Comparison of ENCODE assay signal across 11 cellular contexts in the genomic region with DNA sequence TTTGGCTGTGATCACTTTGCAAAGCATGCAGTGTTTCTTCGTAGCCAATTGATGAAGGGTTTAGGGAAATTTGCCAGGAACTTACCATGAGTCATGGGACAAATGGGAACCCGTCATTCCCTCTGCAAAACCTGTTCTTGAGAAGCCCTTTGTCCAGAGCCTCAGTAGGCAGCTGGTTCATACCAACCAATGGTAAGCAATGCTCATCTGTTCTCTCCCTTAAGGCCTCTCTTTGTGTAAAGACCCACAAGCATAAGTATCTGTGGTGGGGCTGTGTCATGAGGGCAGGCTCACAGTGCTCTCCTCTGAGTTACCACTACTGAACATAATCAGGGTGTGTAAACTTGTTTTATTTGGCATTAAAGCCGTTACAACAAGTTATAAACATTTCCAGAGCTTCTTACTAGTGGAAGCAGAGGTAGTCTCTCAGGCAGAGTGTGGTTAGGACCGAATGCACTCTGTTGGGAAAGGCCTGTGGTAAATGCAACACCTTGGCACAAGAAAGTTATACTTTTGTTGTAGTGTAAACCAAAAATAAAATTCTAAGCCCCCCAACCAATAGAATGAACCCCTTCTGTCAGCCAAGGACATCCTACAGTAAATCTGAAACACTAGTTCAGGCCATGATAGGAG.
A peak's percentile ranks its signal among the peaks of the same experiment; 100 is the strongest.
DNase-seq lines count a peak whose midpoint lies in the region; ATAC-seq and TF ChIP-seq lines count a peak whose summit lies in the region.
"Had no signal": no experiment of that assay in that cellular context is flagged by ENCODE, and none has a peak within 500 bp of the region (broad histone marks: within the 10 kb centered on the region; RNA-seq: fewer than 3 reads in every experiment).

No MANE protein-coding gene starts in this region.

- H3K79me2 ChIP-seq in GM23248 (ENCODE audit: insufficient read depth), result no peaks in the 10 kb centered on the region

- WGBS in GM23248 (ENCODE audit: low coverage in 1 of 2, low lambda C conversion rate in 2 of 2, missing lambda C conversion rate in 2 of 2), 2 experiments, result 26 to 31% methylated on average over 4 of the region's 4 CpGs
- WGBS in esophagus squamous epithelium, 2 donors, result 8 to 58% methylated on average over 4 of the region's 4 CpGs

- no peak overlapping the region for H3K4me3 ChIP-seq in GM23248
- H3K4me3 ChIP-seq in esophagus squamous epithelium, result no peak overlapping the region

- no peaks in the 10 kb centered on the region for H3K4me1 ChIP-seq in GM23248 (ENCODE audit: insufficient read depth)
- peaks cover 0 to 39% (median 9%) of the 10 kb centered on the region in 3 donors for H3K4me1 ChIP-seq in esophagus squamous epithelium

- H3K27me3 ChIP-seq in GM23248 (replicated peaks; ENCODE audit: insufficient read depth) (peaks cover 4% of the 10 kb centered on the region; the same call in 1 of the 2 replicates), esophagus squamous epithelium (peaks cover 0 to 5% (median 0%) of the 10 kb centered on the region in 4 donors)
- H3K27me3 ChIP-seq in CD4-positive, alpha-beta T cell (ENCODE audit: control insufficient read depth, insufficient read depth, low read length), result no peaks in the 10 kb centered on the region

- no peaks in the 10 kb centered on the region for H3K9me3 Mint-ChIP-seq in CD4-positive, alpha-beta T cell

- in situ Hi-C loops in GM23248 (cut with MboI), result no loop called here

- no peaks in the 10 kb centered on the region for H3K36me3 Mint-ChIP-seq in CD4-positive, alpha-beta T cell (ENCODE audit: low read depth)

- no peak overlapping the region for H3K4me3 Mint-ChIP-seq in CD4-positive, alpha-beta T cell

- intact Hi-C loops in esophagus squamous epithelium (cut with DNase I), result no loop called here
- intact Hi-C loops in CD4-positive, alpha-beta T cell (cut with DNase I, micrococcal nuclease), result no loop called here

- H3K27ac Mint-ChIP-seq in CD4-positive, alpha-beta T cell, result no peak overlapping the region

- peaks cover 17% of the 10 kb centered on the region for H3K27me3 Mint-ChIP-seq in CD4-positive, alpha-beta T cell

- POLR2A ChIA-PET in CD4-positive, alpha-beta T cell (lab: Charles Lee), result no interaction called here

- no peaks in the 10 kb centered on the region for H3K9me3 ChIP-seq in GM23248 (ENCODE audit: low read depth)
- H3K9me3 ChIP-seq in esophagus squamous epithelium, result no peaks in the 10 kb centered on the region
- no peaks in the 10 kb centered on the region for H3K9me3 ChIP-seq in CD4-positive, alpha-beta T cell (ENCODE audit: control insufficient read depth, low read length)

- TF ChIP-seq POLR2A in esophagus squamous epithelium (IDR thresholded peaks at IDR 0.05), result no peak

- CTCF ChIA-PET in CD4-positive, alpha-beta T cell (lab: Charles Lee), result interaction anchor here (0.6 kb wide), 1 partner anchor 56 kb away, joined by 4 read pairs; no protein-coding TSS in a partner anchor

- H3K9me2 ChIP-seq in GM23248 (ENCODE audit: insufficient read depth), result no peaks in the 10 kb centered on the region

- H3K36me3 ChIP-seq in GM23248 (ENCODE audit: low read depth) (no peaks in the 10 kb centered on the region), esophagus squamous epithelium (no peaks in the 10 kb centered on the region)

- ATAC-seq in HG02571 (IDR thresholded peaks at IDR 0.05; ENCODE audit: unreplicated experiment) (no peak), HG02642 (IDR thresholded peaks at IDR 0.05; ENCODE audit: poor library complexity, unreplicated experiment) (no peak)
- ATAC-seq in CD4-positive, alpha-beta T cell (ENCODE audit: poor library complexity), result no peak

- no peak overlapping the region for H3K9ac ChIP-seq in GM23248

- peak; percentile 60 for DNase-seq in GM23248
- DNase-seq in RKO (ENCODE audit: low spot score), result peak; percentile 15
- no peak for DNase-seq in esophagus squamous epithelium (lab: John Stamatoyannopoulos, UW)
- peak; percentile 85 for DNase-seq in myocyte (ENCODE audit: low read depth)
- DNase-seq in pons (ENCODE audit: low spot score), result no peak
- DNase-seq in CD4-positive, alpha-beta T cell, result no peak
- DNase-seq: activated CD4-positive, alpha-beta T cell treated with anti-CD3 and anti-CD28 coated beads for 4 hours; amniotic stem cell; KG1 had no signal

- H3K4me2 ChIP-seq in GM23248 (ENCODE audit: unreplicated experiment), result no peak overlapping the region

- no peak for TF ChIP-seq CTCF in esophagus squamous epithelium (IDR thresholded peaks at IDR 0.05)
- no peak for TF ChIP-seq CTCF in CD4-positive, alpha-beta T cell (IDR thresholded peaks at IDR 0.05)

- H2AFZ ChIP-seq in GM23248, result no peak overlapping the region

- no peaks in the 10 kb centered on the region; the same call in 1 of the 2 replicates for H3F3A ChIP-seq in GM23248 (ENCODE audit: insufficient read depth)

- H3K27ac ChIP-seq in GM23248, result no peak overlapping the region
- peak overlapping the region; percentile 4 to 44 (median 24) for H3K27ac ChIP-seq in esophagus squamous epithelium
- no peak overlapping the region for H3K27ac ChIP-seq in CD4-positive, alpha-beta T cell (ENCODE audit: low read depth, low read length)

- peaks cover 12% of the 10 kb centered on the region for H3K4me1 Mint-ChIP-seq in CD4-positive, alpha-beta T cell (ENCODE audit: low read depth)

- H4K20me1 ChIP-seq in GM23248 (ENCODE audit: insufficient read depth), result no peaks in the 10 kb centered on the region

Comparison
In these comparisons a context has a peak if more than half of its experiments do, and no peak if none do; other contexts are left out.
1. DNase-seq: peak in GM23248 (single experiment), RKO (single experiment) and myocyte (single experiment); none in esophagus squamous epithelium (single experiment), pons (single experiment) and CD4-positive, alpha-beta T cell (0 of 10).
2. H3K27ac ChIP-seq: peak in esophagus squamous epithelium (4 of 4); none in GM23248 (single experiment) and CD4-positive, alpha-beta T cell (single experiment).